ENCODE assay signal across 21 cellular contexts in the genomic region with DNA sequence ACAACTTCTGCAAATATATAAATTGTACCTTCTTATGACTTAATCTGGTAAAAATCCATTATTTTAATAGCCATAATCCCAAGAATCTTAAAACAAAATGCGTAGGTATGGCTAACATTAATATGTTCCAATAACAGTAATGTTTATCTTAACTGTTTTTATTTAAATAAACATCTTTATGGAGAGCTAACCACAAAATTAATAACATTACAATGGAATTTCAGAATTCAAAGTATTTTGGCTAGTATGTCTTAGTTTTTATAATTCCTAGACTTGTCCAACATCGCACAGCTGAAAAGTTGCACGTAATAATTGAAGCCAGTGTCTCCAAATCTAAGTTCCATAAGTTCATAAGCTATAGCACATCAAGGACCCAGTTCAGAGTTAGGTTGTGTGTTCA.
"Had no signal": no experiment of that assay in that cellular context is flagged by ENCODE, and none has a peak within 500 bp of the region (broad histone marks: within the 10 kb centered on the region; RNA-seq: fewer than 3 reads in every experiment).

No MANE protein-coding gene starts in this region.

- H3K27me3 ChIP-seq: foreskin keratinocyte, heart right ventricle, left lung, uterus had no signal

- H3K9me3 ChIP-seq: left lung, lower lobe of right lung, uterus had no signal

- H3K4me3 ChIP-seq: heart right ventricle, left lung, lower lobe of right lung, uterus had no signal

- DNase-seq: activated CD4-positive, alpha-beta memory T cell treated with anti-CD3 and anti-CD28 coated beads for 36 hours; activated CD4-positive, alpha-beta T cell treated with anti-CD3 and anti-CD28 coated beads, Interleukin-2, amount 10 ng/mL, durations not matched to agents 24 days and 14 days; activated CD4-positive, CD25-positive, alpha-beta regulatory T cell treated with anti-CD3 and anti-CD28 coated beads, Interleukin-2, amount 50 U/mL, for 72 hours; activated CD8-positive, alpha-beta memory T cell treated with anti-CD3 and anti-CD28 coated beads, Interleukin-2, amount 50 U/mL, for 4 hours; activated effector memory CD4-positive, alpha-beta T cell treated with anti-CD3 and anti-CD28 coated beads, Interleukin-2, amount 50 U/mL, for 16 hours; activated naive CD4-positive, alpha-beta T cell treated with anti-CD3 and anti-CD28 coated beads for 36 hours; activated naive CD8-positive, alpha-beta T cell treated with anti-CD3 and anti-CD28 coated beads for 36 hours; activated T-cell treated with anti-CD3 and anti-CD28 coated beads, Interleukin-2, amount 50 U/mL, for 1 hour; amniotic stem cell; caudate nucleus; foreskin keratinocyte; heart right ventricle; left lung; lower lobe of right lung; mesenchymal stem cell; naive thymus-derived CD8-positive, alpha-beta T cell; occipital lobe; right cardiac atrium; stimulated activated CD4-positive, alpha-beta T cell treated with anti-CD3 and anti-CD28 coated beads, Interleukin-2, amount 100 ng/mL, for 48 hours; T-helper 17 cell; uterus had no signal

- H3K36me3 ChIP-seq: uterus had no signal

- H3K27ac ChIP-seq: foreskin keratinocyte, heart right ventricle, left lung, lower lobe of right lung, uterus had no signal

- H3K4me1 ChIP-seq: uterus had no signal

- ATAC-seq: foreskin keratinocyte; heart right ventricle; left lung; lower lobe of right lung; naive thymus-derived CD8-positive, alpha-beta T cell; right cardiac atrium; T-helper 17 cell had no signal
